8 cellular contexts compared by ENCODE assay signal in the genomic region with DNA sequence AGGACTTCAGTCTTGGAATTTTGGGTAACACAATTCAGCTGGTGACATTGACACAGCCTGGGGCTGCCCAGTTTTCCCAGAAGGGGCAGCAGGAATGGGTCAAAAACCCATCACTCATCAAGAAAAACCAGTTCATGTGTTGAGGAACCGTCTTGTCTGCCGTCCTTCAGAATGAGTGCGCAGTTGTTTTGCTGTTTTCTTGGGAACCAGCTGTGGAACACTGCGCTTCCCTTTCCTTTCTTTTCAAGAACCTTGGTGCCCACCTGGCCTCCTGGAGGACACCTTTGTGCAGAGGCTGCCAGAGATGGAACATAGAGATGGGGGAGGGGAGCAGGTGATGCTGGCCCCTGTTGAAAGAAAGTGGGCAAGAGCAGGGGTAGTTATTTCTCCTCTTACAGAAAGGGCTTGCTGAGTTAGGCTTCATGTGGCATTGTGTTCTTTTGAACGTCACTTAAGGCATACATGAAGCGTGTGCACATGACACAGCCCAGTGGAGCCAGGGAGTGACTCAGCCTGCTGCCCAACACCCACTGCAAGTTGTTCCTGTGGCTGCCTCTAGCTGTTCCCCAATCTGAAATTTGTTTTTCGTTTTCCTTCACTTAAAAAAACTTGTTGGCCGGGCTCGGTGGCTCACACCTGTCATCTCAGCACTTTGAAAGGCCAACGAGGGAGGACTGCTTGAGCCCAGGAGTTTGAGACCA.
DNase-seq lines count a peak whose midpoint lies in the region; ATAC-seq, FAIRE-seq and TF ChIP-seq lines count a peak whose summit lies in the region.

No MANE protein-coding gene starts in this region.

- H3K9ac ChIP-seq in HCT116 (ENCODE audit: low read length): no peak overlapping the region
- no peak overlapping the region for H3K9ac ChIP-seq in K562 (ENCODE audit: insufficient read depth in 1 of 2, low read depth in 2 of 2, low read length in 2 of 2)

- H3K4me1 ChIP-seq in HCT116 (ENCODE audit: control insufficient read depth in 1 of 2, insufficient read depth in 2 of 2, low read length in 2 of 2) (peaks cover 3 to 9% of the 10 kb centered on the region in 2 experiments; a peak in 3 of 4 replicates), K562 (replicated peaks in 1 of 2; ENCODE audit: control insufficient read depth in 2 of 2, insufficient read depth in 2 of 2, low read length in 2 of 2) (peaks cover 0 to 6% of the 10 kb centered on the region in 2 experiments; a peak in 3 of 5 replicates), left lung (peaks cover 0 to 22% of the 10 kb centered on the region in 2 donors), upper lobe of left lung (no peaks in the 10 kb centered on the region), prostate gland (replicated peaks) (no peaks in the 10 kb centered on the region)

- no peaks in the 10 kb centered on the region for H3K9me2 ChIP-seq in HCT116 (ENCODE audit: insufficient read depth)

- TF ChIP-seq POLR2A in HCT116 (IDR thresholded peaks at IDR 0.05; ENCODE audit: borderline replicate concordance, extremely low read depth, insufficient read depth, insufficient read length): no peak
- no peak for TF ChIP-seq POLR2A in K562 (conservative IDR thresholded peaks at IDR 0.05)
- peak in 1 of 4 donors; percentile 60 for TF ChIP-seq POLR2A in upper lobe of left lung (IDR thresholded peaks at IDR 0.05)
- TF ChIP-seq POLR2A in prostate gland (IDR thresholded peaks at IDR 0.05): no peak

- POLR2A ChIA-PET in HCT116 (lab: Charles Lee): no interaction called here
- POLR2A ChIA-PET in K562 (lab: Yijun Ruan, JAX): interaction anchor here (0.6 to 0.7 kb wide), 2 partner anchors 37 to 41 kb away, joined by 3 read pairs; no protein-coding TSS in a partner anchor

- in situ Hi-C loops in K562 (cut with MboI): no loop called here

- H3K27ac ChIP-seq in HCT116 (ENCODE audit: low read depth, low read length) (no peak overlapping the region), K562 (ENCODE audit: extremely low read depth, low read depth, low read length) (peak overlapping the region; percentile 10; the same call in 1 of the 3 replicates), left lung (peak overlapping the region; percentile 60 to 78), upper lobe of left lung (peak overlapping the region; percentile 57 to 75 (median 64)), prostate gland (no peak overlapping the region)

- H3K4me2 ChIP-seq in HCT116 (ENCODE audit: low read length) (no peak overlapping the region), K562 (ENCODE audit: insufficient read depth, low read length) (no peak overlapping the region; the same call in 1 of the 2 replicates)

- no peak for TF ChIP-seq CTCF in HCT116 (IDR thresholded peaks at IDR 0.05 in 2 of 3, conservative IDR thresholded peaks at IDR 0.05 in 1 of 3; ENCODE audit: borderline replicate concordance in 1 of 3, insufficient read depth in 1 of 3, low read depth in 2 of 3, low read length in 2 of 3)
- TF ChIP-seq CTCF in K562 (IDR thresholded peaks at IDR 0.05 in 2 of 3, conservative IDR thresholded peaks at IDR 0.05 in 1 of 3; ENCODE audit: insufficient read depth in 2 of 3, low read depth in 1 of 3, low read length in 3 of 3): no peak
- no peak for TF ChIP-seq CTCF in left lung (IDR thresholded peaks at IDR 0.05)
- TF ChIP-seq CTCF in upper lobe of left lung (IDR thresholded peaks at IDR 0.05): peak in 2 of 6 experiments; percentile 5 to 25
- no peak for TF ChIP-seq CTCF in prostate gland (IDR thresholded peaks at IDR 0.05)

- H3K36me3 ChIP-seq in HCT116 (ENCODE audit: control insufficient read depth in 1 of 2, insufficient read depth in 2 of 2, low read length in 2 of 2): no peaks in the 10 kb centered on the region
- no peaks in the 10 kb centered on the region for H3K36me3 ChIP-seq in MG63
- H3K36me3 ChIP-seq in K562 (ENCODE audit: control insufficient read depth, insufficient read depth, low read length): no peaks in the 10 kb centered on the region
- no peaks in the 10 kb centered on the region for H3K36me3 ChIP-seq in left lung
- H3K36me3 ChIP-seq in upper lobe of left lung: no peaks in the 10 kb centered on the region
- no peaks in the 10 kb centered on the region for H3K36me3 ChIP-seq in prostate gland

- no peaks in the 10 kb centered on the region for H3K9me1 ChIP-seq in K562 (ENCODE audit: control insufficient read depth, insufficient read depth, low read length)

- BruUV-seq in HCT116 (replicated peaks; lab: Mats Ljungman, UMichigan): no TSS peak
- BruUV-seq in K562 (replicated peaks; lab: Mats Ljungman, UMichigan): no TSS peak

- H3K9me3 ChIP-seq in HCT116 (ENCODE audit: control insufficient read depth in 1 of 2, insufficient read depth in 1 of 2, low read depth in 1 of 2, low read length in 2 of 2) (no peaks in the 10 kb centered on the region), MG63 (no peaks in the 10 kb centered on the region), K562 (replicated peaks; ENCODE audit: control insufficient read depth, insufficient read depth, low read depth, low read length) (no peaks in the 10 kb centered on the region), left lung (no peaks in the 10 kb centered on the region), upper lobe of left lung (no peaks in the 10 kb centered on the region), prostate gland (no peaks in the 10 kb centered on the region)

- TF ChIP-seq RAD21 in HCT116 (IDR thresholded peaks at IDR 0.05; ENCODE audit: low read depth) (no peak), K562 (CRISPR knock-in tag; conservative IDR thresholded peaks at IDR 0.05 in 1 of 2, IDR thresholded peaks at IDR 0.05 in 1 of 2) (no peak)

- H2AFZ ChIP-seq in HCT116 (ENCODE audit: low read depth, low read length, poor library complexity, severe bottlenecking) (no peak overlapping the region), K562 (ENCODE audit: low read depth, low read length) (peak overlapping the region; percentile 5; the same call in 1 of the 2 replicates)

- no peaks in the 10 kb centered on the region for H3K27me3 ChIP-seq in HCT116 (ENCODE audit: insufficient read depth, low read length)
- no peaks in the 10 kb centered on the region for H3K27me3 ChIP-seq in MG63
- peaks cover 0 to 25% of the 10 kb centered on the region in 2 experiments; a peak in 3 of 5 replicates for H3K27me3 ChIP-seq in K562 (ENCODE audit: control insufficient read depth in 2 of 2, insufficient read depth in 2 of 2, low read length in 2 of 2)
- H3K27me3 ChIP-seq in left lung: no peaks in the 10 kb centered on the region
- H3K27me3 ChIP-seq in upper lobe of left lung: no peaks in the 10 kb centered on the region
- no peaks in the 10 kb centered on the region for H3K27me3 ChIP-seq in prostate gland (replicated peaks; ENCODE audit: insufficient read depth)

- peak; percentile 77 for FAIRE-seq in K562 (lab: Jason Lieb, UNC)

- H3K79me2 ChIP-seq in HCT116 (ENCODE audit: insufficient read depth, low read length) (no peaks in the 10 kb centered on the region), K562 (ENCODE audit: control insufficient read depth, insufficient read depth, low read length) (no peaks in the 10 kb centered on the region)

- RAD21 ChIA-PET in HCT116 (lab: Charles Lee; ENCODE audit: low non-redundant PET in 1 of 2, low total read pairs in 2 of 2, uncharacterized antibody in 2 of 2, unreplicated experiment in 2 of 2): no interaction called here

- ATAC-seq in GM18502 (IDR thresholded peaks at IDR 0.05; ENCODE audit: poor library complexity, unreplicated experiment) (peak; percentile 89), HCT116 (peak; percentile 61; the same call in 1 of the 2 replicates), K562 (peak; percentile 82), left lung (peak; percentile 97), upper lobe of left lung (ENCODE audit: low FRiP score in 2 of 2) (peak; percentile 66 to 92)

- H3K4me3 ChIP-seq in HCT116 (replicated peaks in 1 of 2; ENCODE audit: low read depth in 1 of 2, low read length in 2 of 2) (no peak overlapping the region), MG63 (no peak overlapping the region), K562 (no peak overlapping the region), left lung (no peak overlapping the region), upper lobe of left lung (no peak overlapping the region), prostate gland (no peak overlapping the region)

- DNase-seq in HCT116 (ENCODE audit: low read depth, low spot score) (no peak), MG63 (peak; percentile 83), K562 (ENCODE audit: extremely low read depth in 1 of 4, low spot score in 3 of 4) (peak in 2 of 4 experiments; percentile 12 to 23), left lung (peak in 1 of 2 donors; percentile 92), upper lobe of left lung (peak in 1 of 2 donors; percentile 79), prostate gland (ENCODE audit: low spot score) (no peak), NCI-H2081 treated with DMSO at 0.1 percent for 48 hours (lab: John Stamatoyannopoulos, UW) (no peak)

- peak; percentile 48 for TF ChIP-seq EP300 in K562 (IDR thresholded peaks at IDR 0.05; ENCODE audit: low read length)
- peak in 2 of 4 donors; percentile 12 to 15 for TF ChIP-seq EP300 in upper lobe of left lung (IDR thresholded peaks at IDR 0.05)

- intact Hi-C loops in HCT116 (cut with micrococcal nuclease) (no loop called here), K562 (cut with micrococcal nuclease) (no loop called here), left lung (cut with DNase I) (no loop called here), prostate gland (cut with DNase I) (no loop called here)

- H4K20me1 ChIP-seq in HCT116 (ENCODE audit: insufficient read depth) (no peaks in the 10 kb centered on the region), K562 (replicated peaks; ENCODE audit: control insufficient read depth, insufficient read depth, low read length) (no peaks in the 10 kb centered on the region)

- WGBS in K562 (ENCODE audit: insufficient coverage, low coverage, missing lambda C conversion rate): 16% methylated on average over 10 of the region's 10 CpGs
- WGBS in upper lobe of left lung, 2 donors: 63 to 80% methylated on average over 8 to 10 of the region's 10 CpGs
- 75% methylated on average over 10 of the region's 10 CpGs for WGBS in prostate gland

- CTCF ChIA-PET in HCT116 (lab: Charles Lee): no interaction called here
- CTCF ChIA-PET in K562 (lab: Yijun Ruan, JAX; ENCODE audit: low intra/inter-chr PET ratio): no interaction called here

TF ChIP-seq in HCT116, 20 proteins besides CTCF, POLR2A, EP300 and RAD21 (continues in another document):
- TF ChIP-seq SIN3A (IDR thresholded peaks at IDR 0.05; ENCODE audit: low read depth): no peak
- no peak for TF ChIP-seq CEBPB (IDR thresholded peaks at IDR 0.05; ENCODE audit: low read depth)
- TF ChIP-seq SRF (IDR thresholded peaks at IDR 0.05; ENCODE audit: low read depth): no peak

TF ChIP-seq in K562, 482 proteins besides CTCF, POLR2A, EP300 and RAD21 (continues in another document):
- TF ChIP-seq BHLHE40 (IDR thresholded peaks at IDR 0.05; ENCODE audit: low read length) (peak; percentile 86), ZNF766 (CRISPR knock-in tag; conservative IDR thresholded peaks at IDR 0.05) (0 out of 2 replicates have a peak, but pooled peaks have one; percentile 26)

Comparison
In these comparisons a context has a peak if more than half of its experiments do, and no peak if none do; other contexts are left out.
1. H3K27ac ChIP-seq: peak in K562 (single experiment), left lung (2 of 2) and upper lobe of left lung (4 of 4); none in HCT116 (single experiment) and prostate gland (0 of 2).
2. Peak in every context shown above with its lines, with median percentiles within 50 percentile points of each other: ATAC-seq.